ENCODE assay signal across 28 cellular contexts in the genomic region with DNA sequence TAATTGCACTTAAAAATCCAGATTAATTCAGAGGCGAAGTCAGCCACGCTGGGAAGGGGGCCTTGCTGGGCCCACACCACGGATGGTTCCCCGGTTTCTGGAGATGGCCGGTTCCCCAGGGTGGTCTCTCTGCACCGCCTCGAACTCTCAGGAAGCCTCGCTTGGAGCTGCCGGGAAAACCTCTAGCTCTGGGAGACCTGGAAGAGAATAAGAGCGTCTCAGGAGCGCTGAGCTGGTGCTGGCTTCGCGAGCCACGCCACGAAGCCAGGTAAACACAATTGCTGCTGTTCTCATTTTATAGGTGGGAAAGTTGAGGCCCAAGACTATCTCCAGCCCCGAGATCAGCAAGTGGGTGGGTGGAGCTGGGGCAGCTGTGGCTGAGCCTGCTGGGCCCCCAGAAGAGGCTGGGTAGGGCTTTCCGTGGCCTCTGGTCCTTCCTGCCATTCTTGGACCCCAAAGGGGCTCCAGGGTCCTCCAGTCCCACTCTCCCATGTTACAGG.
"Had no signal": no experiment of that assay in that cellular context is flagged by ENCODE, and none has a peak within 500 bp of the region (broad histone marks: within the 10 kb centered on the region; RNA-seq: fewer than 3 reads in every experiment).

No MANE protein-coding gene starts in this region.

- H3K36me3 ChIP-seq: colonic mucosa, gastroesophageal sphincter, heart left ventricle, left ventricle myocardium inferior, thoracic aorta, tibial nerve, upper lobe of left lung, uterus had no signal

- H3K27me3 ChIP-seq: colonic mucosa, uterus had no signal

- H3K27ac ChIP-seq: colonic mucosa, epithelial cell of prostate, gastroesophageal sphincter, heart left ventricle, left ventricle myocardium inferior, psoas muscle, skin epidermis, thoracic aorta, tibial nerve, upper lobe of left lung, uterus had no signal

- DNase-seq: colonic mucosa; effector CD8-positive, alpha-beta T cell; endodermal cell; foreskin fibroblast; hippocampal formation; islet precursor cell; kidney glomerular epithelial cell; left colon; left ventricle myocardium inferior; natural killer cell; stimulated activated CD4-positive, alpha-beta T cell treated with anti-CD3 and anti-CD28 coated beads, Interleukin-15, amount 100 ng/mL, for 24 hours; stimulated activated CD4-positive, alpha-beta T cell treated with anti-CD3 and anti-CD28 coated beads, Interleukin-2, amount 100 ng/mL, for 48 hours; stimulated activated naive B cell treated with anti-CD40 and anti-IgM and Interleukin-4, amounts not matched to agents 10 μg/mL and 1 μg/mL and 100 μg/mL, for 72 hours; uterus had no signal

- H3K4me3 ChIP-seq: colonic mucosa, gastroesophageal sphincter, heart left ventricle, left ventricle myocardium inferior, lung, psoas muscle, skin epidermis, thoracic aorta, tibial nerve, upper lobe of left lung, uterus had no signal

- H3K36me3 Mint-ChIP-seq: memory B cell; natural killer cell; stimulated activated naive B cell treated with anti-CD40 and anti-IgM and Interleukin-4, amounts not matched to agents 10 μg/mL and 1 μg/mL and 100 μg/mL, for 72 hours had no signal

- H3K9me3 Mint-ChIP-seq: dendritic cell treated with granulocyte-macrophage colony-stimulating factor and Interleukin-4, amounts not matched to agents 40 ng/mL and 50 ng/mL, for 4 days; endodermal cell; memory B cell; natural killer cell; stimulated activated naive CD8-positive, alpha-beta T cell treated with anti-CD3 and anti-CD28 coated beads, Interleukin-15, Interleukin-2, amounts not matched to agents 100 ng/mL and 50 ng/mL, for 24 hours had no signal

- H3K4me3 Mint-ChIP-seq: dendritic cell treated with granulocyte-macrophage colony-stimulating factor and Interleukin-4, amounts not matched to agents 40 ng/mL and 50 ng/mL, for 4 days; endodermal cell; memory B cell; natural killer cell; stimulated activated naive B cell treated with anti-CD40 and anti-IgM and Interleukin-4, amounts not matched to agents 10 μg/mL and 1 μg/mL and 100 μg/mL, for 72 hours; stimulated activated naive CD8-positive, alpha-beta T cell treated with anti-CD3 and anti-CD28 coated beads, Interleukin-15, Interleukin-2, amounts not matched to agents 100 ng/mL and 50 ng/mL, for 24 hours had no signal

- ATAC-seq: esophagus mucosa; gastroesophageal sphincter; heart left ventricle; left colon; natural killer cell; psoas muscle; right cardiac atrium; stimulated activated naive B cell treated with anti-CD40 and anti-IgM and Interleukin-4, amounts not matched to agents 10 μg/mL and 1 μg/mL and 100 μg/mL, for 72 hours had no signal

- H3K9me3 ChIP-seq: colonic mucosa, gastroesophageal sphincter, heart left ventricle, left ventricle myocardium inferior, psoas muscle, thoracic aorta, tibial nerve, upper lobe of left lung, uterus had no signal

- H3K4me1 Mint-ChIP-seq: endodermal cell; memory B cell; natural killer cell; stimulated activated naive B cell treated with anti-CD40 and anti-IgM and Interleukin-4, amounts not matched to agents 10 μg/mL and 1 μg/mL and 100 μg/mL, for 72 hours had no signal

- H3K4me1 ChIP-seq: colonic mucosa, gastroesophageal sphincter, heart left ventricle, left ventricle myocardium inferior, psoas muscle, tibial nerve, upper lobe of left lung, uterus had no signal

- H3K27ac Mint-ChIP-seq: dendritic cell treated with granulocyte-macrophage colony-stimulating factor and Interleukin-4, amounts not matched to agents 40 ng/mL and 50 ng/mL, for 4 days; endodermal cell; memory B cell; natural killer cell; stimulated activated naive B cell treated with anti-CD40 and anti-IgM and Interleukin-4, amounts not matched to agents 10 μg/mL and 1 μg/mL and 100 μg/mL, for 72 hours; stimulated activated naive CD8-positive, alpha-beta T cell treated with anti-CD3 and anti-CD28 coated beads, Interleukin-15, Interleukin-2, amounts not matched to agents 100 ng/mL and 50 ng/mL, for 24 hours had no signal
